1 cellular context compared by ENCODE assay signal in genomic region chrX:153885208-153885787, GRCh38.
A peak's percentile ranks its signal among the peaks of the same experiment; 100 is the strongest.
TF ChIP-seq lines count a peak whose summit lies in the region.

No MANE protein-coding gene starts in this region.

TF ChIP-seq in HEK293, 187 proteins besides CTCF, POLR2A, EP300 and RAD21:
- TF ChIP-seq ZNF341 (tag by site-specific recombination; IDR thresholded peaks at IDR 0.05; ENCODE audit: low read depth) (no peak), GLI4 (tag by site-specific recombination; IDR thresholded peaks at IDR 0.05) (no peak), ZNF48 (tag by site-specific recombination; IDR thresholded peaks at IDR 0.05) (no peak), ZBTB49 (tag by site-specific recombination; IDR thresholded peaks at IDR 0.05; ENCODE audit: low read depth) (no peak), GLIS2 (tag by site-specific recombination; IDR thresholded peaks at IDR 0.05) (peak; percentile 80), ZSCAN16 (tag by site-specific recombination; IDR thresholded peaks at IDR 0.05) (no peak), ZFHX2 (tag by site-specific recombination; conservative IDR thresholded peaks at IDR 0.05) (peak; percentile 68; the same call in 1 of the 2 replicates), ZNF398 (tag by site-specific recombination; IDR thresholded peaks at IDR 0.05) (peak; percentile 43; the same call in 1 of the 2 replicates), ZNF335 (tag by site-specific recombination; conservative IDR thresholded peaks at IDR 0.05) (0 out of 2 replicates have a peak, but pooled peaks have one; percentile 17), GLIS1 (tag by site-specific recombination; IDR thresholded peaks at IDR 0.05) (peak; percentile 69), ZBTB17 (tag by site-specific recombination; IDR thresholded peaks at IDR 0.05) (peak; percentile 68), ZBTB8A (tag by site-specific recombination; IDR thresholded peaks at IDR 0.05) (peak; percentile 33; the same call in 1 of the 2 replicates), ZNF785 (tag by site-specific recombination; IDR thresholded peaks at IDR 0.05) (no peak), KLF9 (tag by site-specific recombination; IDR thresholded peaks at IDR 0.05; ENCODE audit: low read depth) (peak; percentile 92), ZNF248 (tag by site-specific recombination; IDR thresholded peaks at IDR 0.05) (no peak), KLF1 (tag by site-specific recombination; IDR thresholded peaks at IDR 0.05) (peak; percentile 99), ZNF777 (tag by site-specific recombination; IDR thresholded peaks at IDR 0.05; ENCODE audit: borderline replicate concordance) (no peak), ZNF596 (tag by site-specific recombination; IDR thresholded peaks at IDR 0.05) (no peak), ZNF138 (tag by site-specific recombination; IDR thresholded peaks at IDR 0.05; ENCODE audit: borderline replicate concordance) (no peak), ZBTB10 (tag by site-specific recombination; IDR thresholded peaks at IDR 0.05) (0 out of 2 replicates have a peak, but pooled peaks have one; percentile 31), ZNF26 (tag by site-specific recombination; IDR thresholded peaks at IDR 0.05) (no peak), ZNF416 (tag by site-specific recombination; IDR thresholded peaks at IDR 0.05) (no peak), ZNF292 (tag by site-specific recombination; IDR thresholded peaks at IDR 0.05; ENCODE audit: borderline replicate concordance, low read depth) (no peak), ZNF555 (tag by site-specific recombination; conservative IDR thresholded peaks at IDR 0.05) (no peak), ZIC2 (tag by site-specific recombination; IDR thresholded peaks at IDR 0.05) (peak; percentile 16; the same call in 1 of the 2 replicates), ZNF157 (tag by site-specific recombination; IDR thresholded peaks at IDR 0.05) (no peak), HIC1 (tag by site-specific recombination; IDR thresholded peaks at IDR 0.05) (no peak), SP3 (tag by site-specific recombination; IDR thresholded peaks at IDR 0.05) (peak; percentile 43; the same call in 1 of the 2 replicates), KLF8 (tag by site-specific recombination; IDR thresholded peaks at IDR 0.05) (peak; percentile 82), ZNF510 (tag by site-specific recombination; IDR thresholded peaks at IDR 0.05; ENCODE audit: insufficient replicate concordance) (no peak), REPIN1 (tag by site-specific recombination; IDR thresholded peaks at IDR 0.05; ENCODE audit: low read depth) (no peak), ZNF747 (tag by site-specific recombination; IDR thresholded peaks at IDR 0.05) (no peak), EGR2 (tag by site-specific recombination; IDR thresholded peaks at IDR 0.05; ENCODE audit: low read depth) (peak; percentile 57), IKZF3 (tag by site-specific recombination; IDR thresholded peaks at IDR 0.05) (no peak), KLF7 (tag by site-specific recombination; IDR thresholded peaks at IDR 0.05; ENCODE audit: borderline replicate concordance) (peak; percentile 91; the same call in 1 of the 2 replicates)
- TF ChIP-seq, protein P1, sequence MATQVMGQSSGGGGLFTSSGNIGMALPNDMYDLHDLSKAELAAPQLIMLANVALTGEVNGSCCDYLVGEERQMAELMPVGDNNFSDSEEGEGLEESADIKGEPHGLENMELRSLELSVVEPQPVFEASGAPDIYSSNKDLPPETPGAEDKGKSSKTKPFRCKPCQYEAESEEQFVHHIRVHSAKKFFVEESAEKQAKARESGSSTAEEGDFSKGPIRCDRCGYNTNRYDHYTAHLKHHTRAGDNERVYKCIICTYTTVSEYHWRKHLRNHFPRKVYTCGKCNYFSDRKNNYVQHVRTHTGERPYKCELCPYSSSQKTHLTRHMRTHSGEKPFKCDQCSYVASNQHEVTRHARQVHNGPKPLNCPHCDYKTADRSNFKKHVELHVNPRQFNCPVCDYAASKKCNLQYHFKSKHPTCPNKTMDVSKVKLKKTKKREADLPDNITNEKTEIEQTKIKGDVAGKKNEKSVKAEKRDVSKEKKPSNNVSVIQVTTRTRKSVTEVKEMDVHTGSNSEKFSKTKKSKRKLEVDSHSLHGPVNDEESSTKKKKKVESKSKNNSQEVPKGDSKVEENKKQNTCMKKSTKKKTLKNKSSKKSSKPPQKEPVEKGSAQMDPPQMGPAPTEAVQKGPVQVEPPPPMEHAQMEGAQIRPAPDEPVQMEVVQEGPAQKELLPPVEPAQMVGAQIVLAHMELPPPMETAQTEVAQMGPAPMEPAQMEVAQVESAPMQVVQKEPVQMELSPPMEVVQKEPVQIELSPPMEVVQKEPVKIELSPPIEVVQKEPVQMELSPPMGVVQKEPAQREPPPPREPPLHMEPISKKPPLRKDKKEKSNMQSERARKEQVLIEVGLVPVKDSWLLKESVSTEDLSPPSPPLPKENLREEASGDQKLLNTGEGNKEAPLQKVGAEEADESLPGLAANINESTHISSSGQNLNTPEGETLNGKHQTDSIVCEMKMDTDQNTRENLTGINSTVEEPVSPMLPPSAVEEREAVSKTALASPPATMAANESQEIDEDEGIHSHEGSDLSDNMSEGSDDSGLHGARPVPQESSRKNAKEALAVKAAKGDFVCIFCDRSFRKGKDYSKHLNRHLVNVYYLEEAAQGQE (tag by site-specific recombination; IDR thresholded peaks at IDR 0.05) = no peak
- TF ChIP-seq, protein P2, sequence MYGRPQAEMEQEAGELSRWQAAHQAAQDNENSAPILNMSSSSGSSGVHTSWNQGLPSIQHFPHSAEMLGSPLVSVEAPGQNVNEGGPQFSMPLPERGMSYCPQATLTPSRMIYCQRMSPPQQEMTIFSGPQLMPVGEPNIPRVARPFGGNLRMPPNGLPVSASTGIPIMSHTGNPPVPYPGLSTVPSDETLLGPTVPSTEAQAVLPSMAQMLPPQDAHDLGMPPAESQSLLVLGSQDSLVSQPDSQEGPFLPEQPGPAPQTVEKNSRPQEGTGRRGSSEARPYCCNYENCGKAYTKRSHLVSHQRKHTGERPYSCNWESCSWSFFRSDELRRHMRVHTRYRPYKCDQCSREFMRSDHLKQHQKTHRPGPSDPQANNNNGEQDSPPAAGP (tag by site-specific recombination; IDR thresholded peaks at IDR 0.05) = no peak; the same call in 1 of the 2 replicates
- TF ChIP-seq, protein P3, sequence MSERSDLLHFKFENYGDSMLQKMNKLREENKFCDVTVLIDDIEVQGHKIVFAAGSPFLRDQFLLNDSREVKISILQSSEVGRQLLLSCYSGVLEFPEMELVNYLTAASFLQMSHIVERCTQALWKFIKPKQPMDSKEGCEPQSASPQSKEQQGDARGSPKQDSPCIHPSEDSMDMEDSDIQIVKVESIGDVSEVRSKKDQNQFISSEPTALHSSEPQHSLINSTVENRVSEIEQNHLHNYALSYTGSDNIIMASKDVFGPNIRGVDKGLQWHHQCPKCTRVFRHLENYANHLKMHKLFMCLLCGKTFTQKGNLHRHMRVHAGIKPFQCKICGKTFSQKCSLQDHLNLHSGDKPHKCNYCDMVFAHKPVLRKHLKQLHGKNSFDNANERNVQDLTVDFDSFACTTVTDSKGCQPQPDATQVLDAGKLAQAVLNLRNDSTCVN (tag by site-specific recombination; optimal IDR thresholded peaks at IDR 0.05) = peak; percentile 39
